Comparison of ENCODE assay signal across 1 cellular context in genomic region chr15:40593588-40594428, GRCh38.
TF ChIP-seq lines count a peak whose summit lies in the region.

A gene with protein sequence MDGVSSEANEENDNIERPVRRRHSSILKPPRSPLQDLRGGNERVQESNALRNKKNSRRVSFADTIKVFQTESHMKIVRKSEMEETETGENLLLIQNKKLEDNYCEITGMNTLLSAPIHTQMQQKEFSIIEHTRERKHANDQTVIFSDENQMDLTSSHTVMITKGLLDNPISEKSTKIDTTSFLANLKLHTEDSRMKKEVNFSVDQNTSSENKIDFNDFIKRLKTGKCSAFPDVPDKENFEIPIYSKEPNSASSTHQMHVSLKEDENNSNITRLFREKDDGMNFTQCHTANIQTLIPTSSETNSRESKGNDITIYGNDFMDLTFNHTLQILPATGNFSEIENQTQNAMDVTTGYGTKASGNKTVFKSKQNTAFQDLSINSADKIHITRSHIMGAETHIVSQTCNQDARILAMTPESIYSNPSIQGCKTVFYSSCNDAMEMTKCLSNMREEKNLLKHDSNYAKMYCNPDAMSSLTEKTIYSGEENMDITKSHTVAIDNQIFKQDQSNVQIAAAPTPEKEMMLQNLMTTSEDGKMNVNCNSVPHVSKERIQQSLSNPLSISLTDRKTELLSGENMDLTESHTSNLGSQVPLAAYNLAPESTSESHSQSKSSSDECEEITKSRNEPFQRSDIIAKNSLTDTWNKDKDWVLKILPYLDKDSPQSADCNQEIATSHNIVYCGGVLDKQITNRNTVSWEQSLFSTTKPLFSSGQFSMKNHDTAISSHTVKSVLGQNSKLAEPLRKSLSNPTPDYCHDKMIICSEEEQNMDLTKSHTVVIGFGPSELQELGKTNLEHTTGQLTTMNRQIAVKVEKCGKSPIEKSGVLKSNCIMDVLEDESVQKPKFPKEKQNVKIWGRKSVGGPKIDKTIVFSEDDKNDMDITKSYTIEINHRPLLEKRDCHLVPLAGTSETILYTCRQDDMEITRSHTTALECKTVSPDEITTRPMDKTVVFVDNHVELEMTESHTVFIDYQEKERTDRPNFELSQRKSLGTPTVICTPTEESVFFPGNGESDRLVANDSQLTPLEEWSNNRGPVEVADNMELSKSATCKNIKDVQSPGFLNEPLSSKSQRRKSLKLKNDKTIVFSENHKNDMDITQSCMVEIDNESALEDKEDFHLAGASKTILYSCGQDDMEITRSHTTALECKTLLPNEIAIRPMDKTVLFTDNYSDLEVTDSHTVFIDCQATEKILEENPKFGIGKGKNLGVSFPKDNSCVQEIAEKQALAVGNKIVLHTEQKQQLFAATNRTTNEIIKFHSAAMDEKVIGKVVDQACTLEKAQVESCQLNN (N-terminal part only) (plus strand): TSS chr15:40594249. CDS start chr15:40602932, 8,683 bp downstream.

TF ChIP-seq in GM23338, 12 proteins besides CTCF, POLR2A, EP300 and RAD21 (continued from another document):
- TF ChIP-seq, protein P1, sequence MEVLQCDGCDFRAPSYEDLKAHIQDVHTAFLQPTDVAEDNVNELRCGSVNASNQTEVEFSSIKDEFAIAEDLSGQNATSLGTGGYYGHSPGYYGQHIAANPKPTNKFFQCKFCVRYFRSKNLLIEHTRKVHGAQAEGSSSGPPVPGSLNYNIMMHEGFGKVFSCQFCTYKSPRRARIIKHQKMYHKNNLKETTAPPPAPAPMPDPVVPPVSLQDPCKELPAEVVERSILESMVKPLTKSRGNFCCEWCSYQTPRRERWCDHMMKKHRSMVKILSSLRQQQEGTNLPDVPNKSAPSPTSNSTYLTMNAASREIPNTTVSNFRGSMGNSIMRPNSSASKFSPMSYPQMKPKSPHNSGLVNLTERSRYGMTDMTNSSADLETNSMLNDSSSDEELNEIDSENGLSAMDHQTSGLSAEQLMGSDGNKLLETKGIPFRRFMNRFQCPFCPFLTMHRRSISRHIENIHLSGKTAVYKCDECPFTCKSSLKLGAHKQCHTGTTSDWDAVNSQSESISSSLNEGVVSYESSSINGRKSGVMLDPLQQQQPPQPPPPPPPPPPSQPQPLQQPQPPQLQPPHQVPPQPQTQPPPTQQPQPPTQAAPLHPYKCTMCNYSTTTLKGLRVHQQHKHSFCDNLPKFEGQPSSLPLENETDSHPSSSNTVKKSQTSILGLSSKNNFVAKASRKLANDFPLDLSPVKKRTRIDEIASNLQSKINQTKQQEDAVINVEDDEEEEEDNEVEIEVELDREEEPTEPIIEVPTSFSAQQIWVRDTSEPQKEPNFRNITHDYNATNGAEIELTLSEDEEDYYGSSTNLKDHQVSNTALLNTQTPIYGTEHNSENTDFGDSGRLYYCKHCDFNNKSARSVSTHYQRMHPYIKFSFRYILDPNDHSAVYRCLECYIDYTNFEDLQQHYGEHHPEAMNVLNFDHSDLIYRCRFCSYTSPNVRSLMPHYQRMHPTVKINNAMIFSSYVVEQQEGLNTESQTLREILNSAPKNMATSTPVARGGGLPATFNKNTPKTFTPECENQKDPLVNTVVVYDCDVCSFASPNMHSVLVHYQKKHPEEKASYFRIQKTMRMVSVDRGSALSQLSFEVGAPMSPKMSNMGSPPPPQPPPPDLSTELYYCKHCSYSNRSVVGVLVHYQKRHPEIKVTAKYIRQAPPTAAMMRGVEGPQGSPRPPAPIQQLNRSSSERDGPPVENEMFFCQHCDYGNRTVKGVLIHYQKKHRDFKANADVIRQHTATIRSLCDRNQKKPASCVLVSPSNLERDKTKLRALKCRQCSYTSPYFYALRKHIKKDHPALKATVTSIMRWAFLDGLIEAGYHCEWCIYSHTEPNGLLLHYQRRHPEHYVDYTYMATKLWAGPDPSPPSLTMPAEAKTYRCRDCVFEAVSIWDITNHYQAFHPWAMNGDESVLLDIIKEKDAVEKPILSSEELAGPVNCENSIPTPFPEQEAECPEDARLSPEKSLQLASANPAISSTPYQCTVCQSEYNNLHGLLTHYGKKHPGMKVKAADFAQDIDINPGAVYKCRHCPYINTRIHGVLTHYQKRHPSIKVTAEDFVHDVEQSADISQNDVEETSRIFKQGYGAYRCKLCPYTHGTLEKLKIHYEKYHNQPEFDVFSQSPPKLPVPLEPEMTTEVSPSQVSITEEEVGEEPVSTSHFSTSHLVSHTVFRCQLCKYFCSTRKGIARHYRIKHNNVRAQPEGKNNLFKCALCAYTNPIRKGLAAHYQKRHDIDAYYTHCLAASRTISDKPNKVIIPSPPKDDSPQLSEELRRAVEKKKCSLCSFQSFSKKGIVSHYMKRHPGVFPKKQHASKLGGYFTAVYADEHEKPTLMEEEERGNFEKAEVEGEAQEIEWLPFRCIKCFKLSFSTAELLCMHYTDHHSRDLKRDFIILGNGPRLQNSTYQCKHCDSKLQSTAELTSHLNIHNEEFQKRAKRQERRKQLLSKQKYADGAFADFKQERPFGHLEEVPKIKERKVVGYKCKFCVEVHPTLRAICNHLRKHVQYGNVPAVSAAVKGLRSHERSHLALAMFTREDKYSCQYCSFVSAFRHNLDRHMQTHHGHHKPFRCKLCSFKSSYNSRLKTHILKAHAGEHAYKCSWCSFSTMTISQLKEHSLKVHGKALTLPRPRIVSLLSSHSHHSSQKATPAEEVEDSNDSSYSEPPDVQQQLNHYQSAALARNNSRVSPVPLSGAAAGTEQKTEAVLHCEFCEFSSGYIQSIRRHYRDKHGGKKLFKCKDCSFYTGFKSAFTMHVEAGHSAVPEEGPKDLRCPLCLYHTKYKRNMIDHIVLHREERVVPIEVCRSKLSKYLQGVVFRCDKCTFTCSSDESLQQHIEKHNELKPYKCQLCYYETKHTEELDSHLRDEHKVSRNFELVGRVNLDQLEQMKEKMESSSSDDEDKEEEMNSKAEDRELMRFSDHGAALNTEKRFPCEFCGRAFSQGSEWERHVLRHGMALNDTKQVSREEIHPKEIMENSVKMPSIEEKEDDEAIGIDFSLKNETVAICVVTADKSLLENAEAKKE (CRISPR knock-in tag; IDR thresholded peaks at IDR 0.05), result no peak
- no peak for TF ChIP-seq EZH2phosphoT487 (IDR thresholded peaks at IDR 0.05; ENCODE audit: unreplicated experiment)
